Comparison of ENCODE assay signal across 19 cellular contexts in the genomic region with DNA sequence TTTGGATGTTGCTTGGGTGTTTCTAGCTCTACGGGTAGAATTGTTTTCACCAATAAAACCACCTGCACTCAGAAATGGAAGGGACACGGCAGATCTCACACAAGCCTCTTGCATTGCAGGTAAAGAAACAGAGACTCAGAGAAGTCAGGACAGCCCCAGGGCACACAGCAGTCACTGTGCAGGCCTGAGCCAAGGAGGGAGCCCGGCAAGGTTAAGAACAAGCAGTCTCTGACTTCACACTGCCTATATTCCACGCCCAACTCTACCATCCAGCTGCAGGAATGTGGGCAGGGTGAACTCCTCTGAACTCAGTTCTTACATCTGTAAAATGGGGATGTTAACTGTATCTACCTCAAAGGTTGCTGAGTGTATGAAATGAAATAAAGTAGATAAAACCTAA. TPM values are rescaled to one million over a fixed set of nuclear protein-coding genes. Genes with fewer than 3 reads are reported as not detected.
A peak's percentile ranks its signal among the peaks of the same experiment; 100 is the strongest.
DNase-seq lines count a peak whose midpoint lies in the region; ATAC-seq and TF ChIP-seq lines count a peak whose summit lies in the region.
"Had no signal": no experiment of that assay in that cellular context is flagged by ENCODE, and none has a peak within 500 bp of the region (broad histone marks: within the 10 kb centered on the region; RNA-seq: fewer than 3 reads in every experiment).

No MANE protein-coding gene starts in this region.

- H3K4me1 Mint-ChIP-seq in glutamatergic neuron (ENCODE audit: low read depth, unreplicated experiment): peaks cover 31% of the 10 kb centered on the region
- H3K4me1 Mint-ChIP-seq in stimulated activated memory B cell treated with anti-CD40 and anti-IgM and Interleukin-4, amounts not matched to agents 10 μg/mL and 1 μg/mL and 100 μg/mL, for 72 hours: peaks cover 57% of the 10 kb centered on the region

- H3K36me3 Mint-ChIP-seq in glutamatergic neuron (ENCODE audit: unreplicated experiment): peaks cover 10% of the 10 kb centered on the region
- H3K36me3 Mint-ChIP-seq in stimulated activated memory B cell treated with anti-CD40 and anti-IgM and Interleukin-4, amounts not matched to agents 10 μg/mL and 1 μg/mL and 100 μg/mL, for 72 hours: peaks cover 8% of the 10 kb centered on the region
- H3K36me3 Mint-ChIP-seq: CD4-positive, alpha-beta memory T cell had no signal

- peak overlapping the region; percentile 16 for H3K4me3 Mint-ChIP-seq in glutamatergic neuron (ENCODE audit: unreplicated experiment)
- H3K4me3 Mint-ChIP-seq in stimulated activated memory B cell treated with anti-CD40 and anti-IgM and Interleukin-4, amounts not matched to agents 10 μg/mL and 1 μg/mL and 100 μg/mL, for 72 hours: no peak overlapping the region
- H3K4me3 Mint-ChIP-seq: CD4-positive, alpha-beta memory T cell had no signal

- H3K4me1 ChIP-seq in HEK293 (ENCODE audit: control insufficient read depth, insufficient read depth, low read length) (peaks cover 12% of the 10 kb centered on the region; the same call in 1 of the 2 replicates), mesenchymal stem cell (ENCODE audit: control insufficient read depth, insufficient read depth, low read depth, low read length) (peaks cover 29% of the 10 kb centered on the region)

- no peak overlapping the region for H2AFZ ChIP-seq in SU-DHL-6 (ENCODE audit: low read depth, low read length, severe bottlenecking)
- H2AFZ ChIP-seq in mesenchymal stem cell (ENCODE audit: low read depth, low read length): no peak overlapping the region

- no peak overlapping the region for H3K27ac Mint-ChIP-seq in glutamatergic neuron (ENCODE audit: unreplicated experiment)
- H3K27ac Mint-ChIP-seq in stimulated activated memory B cell treated with anti-CD40 and anti-IgM and Interleukin-4, amounts not matched to agents 10 μg/mL and 1 μg/mL and 100 μg/mL, for 72 hours: peak overlapping the region; percentile 53
- H3K27ac Mint-ChIP-seq: CD4-positive, alpha-beta memory T cell had no signal

- no peak overlapping the region for H2BK120ac ChIP-seq in mesenchymal stem cell (ENCODE audit: low read depth, low read length)

- H3K14ac ChIP-seq in mesenchymal stem cell (ENCODE audit: low read length in 2 of 2): no peak overlapping the region

- no peak overlapping the region for H3K23ac ChIP-seq in mesenchymal stem cell (ENCODE audit: low read length in 2 of 2)

- peaks cover 2% of the 10 kb centered on the region for H3K27me3 Mint-ChIP-seq in glutamatergic neuron (ENCODE audit: unreplicated experiment)
- no peaks in the 10 kb centered on the region for H3K27me3 Mint-ChIP-seq in stimulated activated memory B cell treated with anti-CD40 and anti-IgM and Interleukin-4, amounts not matched to agents 10 μg/mL and 1 μg/mL and 100 μg/mL, for 72 hours

- CTCF ChIA-PET in HEK293 (lab: Yijun Ruan, JAX): interaction anchor here (1.1 to 1.2 kb wide), 2 partner anchors 12 to 13 kb away, joined by 3 read pairs; no protein-coding TSS in a partner anchor

- peaks cover 44% of the 10 kb centered on the region for H3K79me1 ChIP-seq in mesenchymal stem cell (replicated peaks; ENCODE audit: low read length, poor library complexity, severe bottlenecking)

- WGBS in mesenchymal stem cell: 65% methylated on average over 3 of the region's 4 CpGs

- no peak overlapping the region for H2BK15ac ChIP-seq in mesenchymal stem cell (ENCODE audit: low read depth, poor library complexity, severe bottlenecking)

- H2BK5ac ChIP-seq in mesenchymal stem cell (ENCODE audit: low read depth, low read length, poor library complexity, severe bottlenecking): no peak overlapping the region

- DNase-seq in glutamatergic neuron (no peak), GDM1 (lab: John Stamatoyannopoulos, UW) (no peak), mesenchymal stem cell (no peak)
- DNase-seq: ACHN; AML-193; CD4-positive, alpha-beta memory T cell; GOT3; Kasumi-1; NCI-H187; NCI-H526 treated with DMSO at 0.1 percent for 48 hours; OCI-M1; SHP77 treated with DMSO at 0.1 percent for 48 hours had no signal

- H3K9ac ChIP-seq in SU-DHL-6 (ENCODE audit: low read length): peak overlapping the region; percentile 43
- H3K9ac ChIP-seq in mesenchymal stem cell (ENCODE audit: low read length): no peak overlapping the region

- TF ChIP-seq CTCF in HEK293 (tag by site-specific recombination; IDR thresholded peaks at IDR 0.05): no peak
- no peak for TF ChIP-seq CTCF in SU-DHL-6 (IDR thresholded peaks at IDR 0.05; ENCODE audit: insufficient read depth, low read length, poor library complexity, severe bottlenecking)
- no peak for TF ChIP-seq CTCF in glutamatergic neuron (IDR thresholded peaks at IDR 0.05; ENCODE audit: partially characterized antibody, unreplicated experiment)

- H3K27ac ChIP-seq in HEK293 (ENCODE audit: extremely low read depth, low read depth, low read length): no peak overlapping the region
- H3K27ac ChIP-seq in SU-DHL-6 (ENCODE audit: low read depth, low read length): peak overlapping the region; percentile 95
- H3K27ac ChIP-seq in mesenchymal stem cell (ENCODE audit: low read length, poor library complexity, severe bottlenecking): no peak overlapping the region

- H3K9me3 ChIP-seq in HEK293 (ENCODE audit: control insufficient read depth, insufficient read depth, low read depth, low read length) (no peaks in the 10 kb centered on the region), SU-DHL-6 (ENCODE audit: insufficient read depth, low read length) (no peaks in the 10 kb centered on the region), mesenchymal stem cell (ENCODE audit: control insufficient read depth, low read length) (no peaks in the 10 kb centered on the region)

- H4K20me1 ChIP-seq in SU-DHL-6 (ENCODE audit: low read depth, low read length): no peaks in the 10 kb centered on the region

- POLR2A ChIA-PET in HEK293 (lab: Yijun Ruan, JAX): no interaction called here

- H2BK12ac ChIP-seq in mesenchymal stem cell (ENCODE audit: low read length in 2 of 2): no peak overlapping the region

- no peak overlapping the region for H4K91ac ChIP-seq in mesenchymal stem cell (ENCODE audit: low read length)

- H3K9me3 Mint-ChIP-seq in glutamatergic neuron (ENCODE audit: unreplicated experiment): no peaks in the 10 kb centered on the region
- peaks cover 3% of the 10 kb centered on the region for H3K9me3 Mint-ChIP-seq in stimulated activated memory B cell treated with anti-CD40 and anti-IgM and Interleukin-4, amounts not matched to agents 10 μg/mL and 1 μg/mL and 100 μg/mL, for 72 hours
- H3K9me3 Mint-ChIP-seq: CD4-positive, alpha-beta memory T cell had no signal

- H3K27me3 ChIP-seq in SU-DHL-6 (ENCODE audit: low read length) (no peaks in the 10 kb centered on the region), mesenchymal stem cell (ENCODE audit: control insufficient read depth in 1 of 2, insufficient read depth in 1 of 2, low read length in 2 of 2) (no peaks in the 10 kb centered on the region)

- H3K36me3 ChIP-seq in HEK293 (ENCODE audit: control insufficient read depth in 2 of 2, insufficient read depth in 1 of 2, low read length in 2 of 2): peaks cover 0 to 3% of the 10 kb centered on the region in 2 experiments; a peak in 1 of 3 replicates
- H3K36me3 ChIP-seq in SU-DHL-6 (ENCODE audit: low read length): 0 out of 2 replicates have a peak, but pooled peaks cover 5% of the 10 kb centered on the region
- peaks cover 0 to 6% of the 10 kb centered on the region in 2 experiments for H3K36me3 ChIP-seq in mesenchymal stem cell (ENCODE audit: control insufficient read depth in 1 of 2, insufficient read depth in 2 of 2, low read depth in 1 of 2, low read length in 2 of 2)

- H3F3A ChIP-seq in SU-DHL-6 (ENCODE audit: insufficient read depth): peaks cover 54% of the 10 kb centered on the region

- no peak overlapping the region for H3K4me3 ChIP-seq in HEK293 (ENCODE audit: low read depth, low read length)
- no peak overlapping the region for H3K4me3 ChIP-seq in SU-DHL-6 (ENCODE audit: insufficient read depth, low read length, poor library complexity, severe bottlenecking)
- no peak overlapping the region for H3K4me3 ChIP-seq in mesenchymal stem cell (ENCODE audit: insufficient read depth in 1 of 2, low read depth in 1 of 2, low read length in 2 of 2)
- H3K4me3 ChIP-seq: GM12878 had no signal

- no peaks in the 10 kb centered on the region for H3K9me2 ChIP-seq in SU-DHL-6 (replicated peaks; ENCODE audit: insufficient read depth, low read length)

- no peak overlapping the region for H3K4ac ChIP-seq in mesenchymal stem cell (ENCODE audit: low read depth in 1 of 2, low read length in 2 of 2)

- H3K79me2 ChIP-seq in SU-DHL-6 (ENCODE audit: insufficient read depth, low read length): peaks cover 42% of the 10 kb centered on the region; the same call in 1 of the 2 replicates

- peak overlapping the region; percentile 53 for H3K4me2 ChIP-seq in SU-DHL-6 (ENCODE audit: low read depth, low read length, poor library complexity, severe bottlenecking)
- H3K4me2 ChIP-seq in mesenchymal stem cell (ENCODE audit: low read length, poor library complexity, severe bottlenecking): no peak overlapping the region

- no peak overlapping the region for H2AK5ac ChIP-seq in mesenchymal stem cell (ENCODE audit: low read length, severe bottlenecking)

- no peak for ATAC-seq in stimulated activated memory B cell treated with anti-CD40 and anti-IgM and Interleukin-4, amounts not matched to agents 10 μg/mL and 1 μg/mL and 100 μg/mL, for 72 hours
- no peak for ATAC-seq in HG03135 (IDR thresholded peaks at IDR 0.05; ENCODE audit: unreplicated experiment)
- ATAC-seq in GM21717 (IDR thresholded peaks at IDR 0.05; ENCODE audit: unreplicated experiment): no peak
- ATAC-seq: GM12878, SK-N-SH treated with all-trans-retinoic acid at 6 μM for 48 hours had no signal

- H4K8ac ChIP-seq in mesenchymal stem cell (ENCODE audit: low read length): no peak overlapping the region

- H3K18ac ChIP-seq in mesenchymal stem cell (ENCODE audit: low read depth in 1 of 2, low read length in 2 of 2): no peak overlapping the region

TF ChIP-seq in HEK293, 187 proteins besides CTCF, POLR2A, EP300 and RAD21:
- TF ChIP-seq OVOL3 (tag by site-specific recombination; IDR thresholded peaks at IDR 0.05) (no peak), ZNF768 (tag by site-specific recombination; IDR thresholded peaks at IDR 0.05) (0 out of 2 replicates have a peak, but pooled peaks have one; percentile 26), ZNF785 (tag by site-specific recombination; IDR thresholded peaks at IDR 0.05) (no peak)

RNA-seq across cellular contexts. Expression of a gene that starts 15.4 kb away (rescaled TPM):
- 2.4 TPM for total RNA-seq in glutamatergic neuron (ENCODE audit: unreplicated experiment)
- polyA plus RNA-seq in mesenchymal stem cell (2013, experiment 1 of 2): 22.2 TPM
- polyA plus RNA-seq in mesenchymal stem cell (2013, experiment 2 of 2): 22.7 TPM
